ENCODE assay signal across 25 cellular contexts in genomic region chr5:9785751-9786150, GRCh38.
"Had no signal": no experiment of that assay in that cellular context is flagged by ENCODE, and none has a peak within 500 bp of the region (broad histone marks: within the 10 kb centered on the region; RNA-seq: fewer than 3 reads in every experiment).

No MANE protein-coding gene starts in this region.

- H3K36me3 ChIP-seq: esophagus squamous epithelium, heart right ventricle, left lung, neutrophil, right lobe of liver, thoracic aorta, tibial nerve, upper lobe of right lung, uterus had no signal

- H3K79me2 ChIP-seq: parathyroid adenoma had no signal

- DNase-seq: effector memory CD8-positive, alpha-beta T cell; erythroblast; esophagus squamous epithelium; foreskin melanocyte; glutamatergic neuron; heart right ventricle; hippocampal formation; left cardiac atrium; left lung; mesenchymal stem cell; mucosa of descending colon; naive B cell; right lobe of liver; small intestine; stimulated activated CD4-positive, alpha-beta T cell treated with anti-CD3 and anti-CD28 coated beads, Interleukin-15, amount 100 ng/mL, for 24 hours; stimulated activated CD4-positive, alpha-beta T cell treated with anti-CD3 and anti-CD28 coated beads, Interleukin-2, amount 100 ng/mL, for 48 hours; stimulated activated naive B cell treated with anti-CD40 and anti-IgM and Interleukin-4, amounts not matched to agents 10 μg/mL and 1 μg/mL and 100 μg/mL, for 72 hours; upper lobe of right lung; uterus had no signal

- ATAC-seq: effector memory CD8-positive, alpha-beta T cell; heart right ventricle; left cardiac atrium; left lung; mucosa of descending colon; natural killer cell treated with Interleukin-12 subunit alpha and Interleukin-12 subunit beta and Interleukin-15 and Interleukin-18, amount 100 ng/mL, for 72 hours; right lobe of liver; stimulated activated naive B cell treated with anti-CD40 and anti-IgM and Interleukin-4, amounts not matched to agents 10 μg/mL and 1 μg/mL and 100 μg/mL, for 72 hours; upper lobe of right lung had no signal

- H3K9ac ChIP-seq: parathyroid adenoma had no signal

- H3K27me3 ChIP-seq: esophagus squamous epithelium, heart right ventricle, left lung, neutrophil, right lobe of liver, tibial nerve, upper lobe of right lung, uterus had no signal

- H3K4me3 ChIP-seq: coronary artery, esophagus squamous epithelium, heart right ventricle, left lung, mucosa of descending colon, right lobe of liver, thoracic aorta, tibial nerve, upper lobe of right lung, uterus had no signal

- H3K27ac ChIP-seq: coronary artery, esophagus squamous epithelium, heart right ventricle, left lung, neutrophil, parathyroid adenoma, right lobe of liver, thoracic aorta, tibial nerve, upper lobe of right lung, uterus had no signal

- H3K4me1 ChIP-seq: esophagus squamous epithelium, left lung, parathyroid adenoma, right lobe of liver, tibial nerve, upper lobe of right lung, uterus had no signal

- H3K9me3 ChIP-seq: esophagus squamous epithelium, mucosa of descending colon, neutrophil, right lobe of liver, thoracic aorta, upper lobe of right lung, uterus had no signal

- H2AFZ ChIP-seq: parathyroid adenoma had no signal
